In the genomic region with DNA sequence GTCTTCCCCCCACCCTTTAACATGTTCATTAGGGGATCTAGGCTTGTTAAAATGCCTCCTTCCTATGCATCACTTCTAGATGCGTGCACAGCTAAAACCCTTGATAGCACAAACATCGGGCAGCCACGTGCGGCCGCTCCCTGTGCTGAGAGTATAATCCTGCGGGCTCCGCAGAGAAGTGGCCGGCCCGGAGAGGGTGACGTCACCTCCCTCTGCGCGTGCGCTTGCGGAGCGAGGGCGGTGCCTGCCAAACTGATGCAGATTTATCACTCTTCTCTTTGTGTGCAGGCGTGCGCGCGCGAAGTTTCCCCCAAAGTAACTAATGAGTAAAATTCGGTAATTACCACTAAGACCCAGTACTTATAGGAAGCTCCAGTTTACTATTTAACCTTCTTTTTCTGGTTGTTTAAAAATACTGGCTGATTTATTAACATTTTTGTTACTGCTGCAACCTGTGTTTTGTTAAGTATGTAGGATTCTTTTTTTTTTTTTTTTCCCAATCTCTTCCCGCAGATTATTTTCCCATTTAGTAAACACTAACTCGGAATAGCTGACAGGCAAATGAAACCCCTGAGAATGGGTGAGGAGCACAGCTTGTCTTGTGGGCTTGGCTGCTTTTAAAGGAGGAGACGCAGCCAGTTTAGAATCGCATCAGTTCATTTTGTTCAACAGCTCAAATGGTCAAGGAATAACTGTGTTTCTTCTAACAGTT, we compare ENCODE assay signal across 8 cellular contexts.
DNase-seq lines count a peak whose midpoint lies in the region; ATAC-seq and TF ChIP-seq lines count a peak whose summit lies in the region.

No MANE protein-coding gene starts in this region.

- peak; percentile 50 for TF ChIP-seq POLR2A in right lobe of liver (IDR thresholded peaks at IDR 0.05)

- POLR2A ChIA-PET in activated CD4-positive, alpha-beta T cell treated with anti-CD3 and anti-CD28 coated beads, Interleukin-2, amount 10 ng/mL, durations not matched to agents 7 days and 5 days (lab: Charles Lee) = no interaction called here

- H3K27ac Mint-ChIP-seq in activated CD4-positive, alpha-beta T cell treated with anti-CD3 and anti-CD28 coated beads, Interleukin-2, amount 10 ng/mL, durations not matched to agents 7 days and 5 days = no peak overlapping the region

- H3K36me3 ChIP-seq in BE2C (no peaks in the 10 kb centered on the region), right lobe of liver (no peaks in the 10 kb centered on the region)

- H3K4me3 Mint-ChIP-seq in activated CD4-positive, alpha-beta T cell treated with anti-CD3 and anti-CD28 coated beads, Interleukin-2, amount 10 ng/mL, durations not matched to agents 7 days and 5 days = peak overlapping the region; percentile 39

- H3K27me3 Mint-ChIP-seq in activated CD4-positive, alpha-beta T cell treated with anti-CD3 and anti-CD28 coated beads, Interleukin-2, amount 10 ng/mL, durations not matched to agents 7 days and 5 days = peaks cover 29% of the 10 kb centered on the region

- 10% methylated on average over 21 of the region's 26 CpGs for WGBS in right lobe of liver (ENCODE audit: insufficient coverage, low coverage, low lambda C conversion rate, missing lambda C conversion rate)

- H3K9me3 ChIP-seq in BE2C = no peaks in the 10 kb centered on the region
- H3K9me3 ChIP-seq in right lobe of liver = no peaks in the 10 kb centered on the region

- no peaks in the 10 kb centered on the region for H3K9me3 Mint-ChIP-seq in activated CD4-positive, alpha-beta T cell treated with anti-CD3 and anti-CD28 coated beads, Interleukin-2, amount 10 ng/mL, durations not matched to agents 7 days and 5 days

- H3K4me1 Mint-ChIP-seq in activated CD4-positive, alpha-beta T cell treated with anti-CD3 and anti-CD28 coated beads, Interleukin-2, amount 10 ng/mL, durations not matched to agents 7 days and 5 days = peaks cover 12% of the 10 kb centered on the region

- CTCF ChIA-PET in activated CD4-positive, alpha-beta T cell treated with anti-CD3 and anti-CD28 coated beads, Interleukin-2, amount 10 ng/mL, durations not matched to agents 7 days and 5 days (lab: Charles Lee) = interaction anchor here (0.6 to 0.7 kb wide), 2 partner anchors 277 to 305 kb away, joined by 3 read pairs; no protein-coding TSS in a partner anchor

- H3K36me3 Mint-ChIP-seq in activated CD4-positive, alpha-beta T cell treated with anti-CD3 and anti-CD28 coated beads, Interleukin-2, amount 10 ng/mL, durations not matched to agents 7 days and 5 days (ENCODE audit: low read depth) = no peaks in the 10 kb centered on the region

- DNase-seq in BE2C (peak; percentile 96), NCI-H226 (peak; percentile 94), cortex of kidney (lab: John Stamatoyannopoulos, UW) (peak; percentile 42), right lobe of liver (peak; percentile 87 to 91 (median 91))
- DNase-seq in activated CD4-positive, alpha-beta T cell treated with anti-CD3 and anti-CD28 coated beads, Interleukin-2, amount 10 ng/mL, durations not matched to agents 7 days and 5 days = peak; percentile 76
- peak in 2 of 3 donors; percentile 27 to 60 for DNase-seq in stimulated activated CD4-positive, alpha-beta T cell treated with anti-CD3 and anti-CD28 coated beads, TNF-alpha, amount 100 ng/mL, for 1 hour (ENCODE audit: low read depth in 3 of 3, low spot score in 1 of 3)

- H3K27me3 ChIP-seq in BE2C (no peaks in the 10 kb centered on the region), right lobe of liver (no peaks in the 10 kb centered on the region)

- ATAC-seq in GM19043 (IDR thresholded peaks at IDR 0.05; ENCODE audit: low read depth, unreplicated experiment) (peak; percentile 84), HG03196 (IDR thresholded peaks at IDR 0.05; ENCODE audit: unreplicated experiment) (peak; percentile 79), right lobe of liver (peak; percentile 95 to 99 (median 98))

- H3K4me1 ChIP-seq in BE2C = peaks cover 55% of the 10 kb centered on the region
- peaks cover 0 to 12% (median 6%) of the 10 kb centered on the region in 4 donors for H3K4me1 ChIP-seq in right lobe of liver

- H3K4me3 ChIP-seq in BE2C (ENCODE audit: low read depth, low read length) = peak overlapping the region; percentile 54
- H3K4me3 ChIP-seq in right lobe of liver = peak overlapping the region in 1 of 3 donors; percentile 17

- TF ChIP-seq CTCF in BE2C (IDR thresholded peaks at IDR 0.05; ENCODE audit: low read depth, low read length) (no peak), right lobe of liver (IDR thresholded peaks at IDR 0.05) (no peak)

- H3K27ac ChIP-seq in right lobe of liver = peak overlapping the region in 1 of 3 donors; percentile 32

- intact Hi-C loops in right lobe of liver (cut with DNase I) = loop anchor here in 1 of 2 donors (5.0 kb wide), 1 partner anchor 157 kb away; no protein-coding TSS in a partner anchor

Comparison
In these comparisons a context has a peak if more than half of its experiments do, and no peak if none do; other contexts are left out.
1. DNase-seq: peak in every context shown above with its lines; median percentile 96 in BE2C; 94 in NCI-H226; 91 in right lobe of liver; 76 in activated CD4-positive, alpha-beta T cell treated with anti-CD3 and anti-CD28 coated beads, Interleukin-2, amount 10 ng/mL, durations not matched to agents 7 days and 5 days; 44 in stimulated activated CD4-positive, alpha-beta T cell treated with anti-CD3 and anti-CD28 coated beads, TNF-alpha, amount 100 ng/mL, for 1 hour; 42 in cortex of kidney.